In genomic region chr12:57095440-57095839, GRCh38 we compare ENCODE assay signal across 12 cellular contexts. TPM values are rescaled to one million over a fixed set of nuclear protein-coding genes. Genes with fewer than 3 reads are reported as not detected.
A peak's percentile ranks its signal among the peaks of the same experiment; 100 is the strongest.
DNase-seq lines count a peak whose midpoint lies in the region; ATAC-seq lines count a peak whose summit lies in the region.
"Had no signal": no experiment of that assay in that cellular context is flagged by ENCODE, and none has a peak within 500 bp of the region (broad histone marks: within the 10 kb centered on the region; RNA-seq: fewer than 3 reads in every experiment).

No MANE protein-coding gene starts in this region.

- WGBS in esophagus, 2 donors, result 52 to 74% methylated on average over 3 of the region's 3 CpGs

- no peak overlapping the region for H3K4me3 Mint-ChIP-seq in T-helper 2 cell treated with Interferon-gamma antibody and Interleukin-4, amounts not matched to agents 5 μg/mL and 100 μg/mL, for 36 hours
- H3K4me3 Mint-ChIP-seq in T-cell, result no peak overlapping the region
- no peak overlapping the region for H3K4me3 Mint-ChIP-seq in stimulated activated memory B cell treated with anti-CD40 and anti-IgM and Interleukin-4, amounts not matched to agents 10 μg/mL and 1 μg/mL and 100 μg/mL, for 72 hours

- peaks cover 44% of the 10 kb centered on the region for H3K4me1 Mint-ChIP-seq in T-helper 2 cell treated with Interferon-gamma antibody and Interleukin-4, amounts not matched to agents 5 μg/mL and 100 μg/mL, for 36 hours (ENCODE audit: low read depth)
- H3K4me1 Mint-ChIP-seq in T-cell, result peaks cover 50 to 79% (median 57%) of the 10 kb centered on the region in 3 donors
- H3K4me1 Mint-ChIP-seq in stimulated activated memory B cell treated with anti-CD40 and anti-IgM and Interleukin-4, amounts not matched to agents 10 μg/mL and 1 μg/mL and 100 μg/mL, for 72 hours, result peaks cover 91% of the 10 kb centered on the region

- no peaks in the 10 kb centered on the region for H3K9me3 ChIP-seq in esophagus (ENCODE audit: control insufficient read depth in 2 of 2, insufficient read depth in 1 of 2, low read depth in 1 of 2, low read length in 1 of 2)

- peaks cover 7 to 50% of the 10 kb centered on the region in 2 donors for H3K4me1 ChIP-seq in esophagus (ENCODE audit: control insufficient read depth in 2 of 2, insufficient read depth in 2 of 2, low read length in 1 of 2)

- no peak overlapping the region for H3K4me3 ChIP-seq in esophagus (ENCODE audit: low read depth in 1 of 2, low read length in 2 of 2)

- no peaks in the 10 kb centered on the region for H3K9me3 Mint-ChIP-seq in T-helper 2 cell treated with Interferon-gamma antibody and Interleukin-4, amounts not matched to agents 5 μg/mL and 100 μg/mL, for 36 hours
- no peaks in the 10 kb centered on the region for H3K9me3 Mint-ChIP-seq in T-cell
- no peaks in the 10 kb centered on the region for H3K9me3 Mint-ChIP-seq in stimulated activated memory B cell treated with anti-CD40 and anti-IgM and Interleukin-4, amounts not matched to agents 10 μg/mL and 1 μg/mL and 100 μg/mL, for 72 hours

- H3K36me3 ChIP-seq in esophagus (ENCODE audit: control insufficient read depth in 2 of 2, insufficient read depth in 2 of 2, low read length in 1 of 2), result peaks cover 9 to 40% of the 10 kb centered on the region in 2 donors

- CTCF ChIA-PET in T-cell (lab: Charles Lee), result interaction anchor here (0.7 to 1.4 kb wide), 3 partner anchors 24 to 905 kb away, joined by 3 to 5 read pairs (median 4); no protein-coding TSS in a partner anchor

- DNase-seq in T-helper 2 cell treated with Interferon-gamma antibody and Interleukin-4, amounts not matched to agents 5 μg/mL and 100 μg/mL, for 36 hours (ENCODE audit: low spot score), result no peak
- DNase-seq in T-helper 2 cell, result no peak
- DNase-seq in T-cell, result peak in 1 of 34 experiments; percentile 0
- DNase-seq in NCI-H2029 (lab: John Stamatoyannopoulos, UW), result no peak
- DNase-seq in NCI-H2227 (lab: John Stamatoyannopoulos, UW; ENCODE audit: unreplicated experiment), result no peak
- DNase-seq: activated CD4-positive, alpha-beta T cell treated with anti-CD3 and anti-CD28 coated beads, Interleukin-2, amount 50 U/mL, for 48 hours; midbrain; stimulated activated CD4-positive, alpha-beta T cell treated with anti-CD3 and anti-CD28 coated beads, Interleukin-12 subunit alpha, Interleukin-12 subunit beta, amount 100 ng/mL, for 4 hours had no signal

- peak overlapping the region; percentile 69 for H3K27ac Mint-ChIP-seq in T-helper 2 cell treated with Interferon-gamma antibody and Interleukin-4, amounts not matched to agents 5 μg/mL and 100 μg/mL, for 36 hours
- H3K27ac Mint-ChIP-seq in T-cell, result peak overlapping the region; percentile 77 to 97
- peak overlapping the region; percentile 94 for H3K27ac Mint-ChIP-seq in stimulated activated memory B cell treated with anti-CD40 and anti-IgM and Interleukin-4, amounts not matched to agents 10 μg/mL and 1 μg/mL and 100 μg/mL, for 72 hours

- ATAC-seq in T-cell (replicated peaks in 1 of 4) (no peak), HG03571 (IDR thresholded peaks at IDR 0.05; ENCODE audit: unreplicated experiment) (no peak)
- ATAC-seq in stimulated activated memory B cell treated with anti-CD40 and anti-IgM and Interleukin-4, amounts not matched to agents 10 μg/mL and 1 μg/mL and 100 μg/mL, for 72 hours, result no peak
- ATAC-seq: Right ventricle myocardium inferior had no signal

- H3K36me3 Mint-ChIP-seq in T-helper 2 cell treated with Interferon-gamma antibody and Interleukin-4, amounts not matched to agents 5 μg/mL and 100 μg/mL, for 36 hours (ENCODE audit: low read depth), result peaks cover 60% of the 10 kb centered on the region
- peaks cover 38% of the 10 kb centered on the region for H3K36me3 Mint-ChIP-seq in T-cell
- peaks cover 74% of the 10 kb centered on the region for H3K36me3 Mint-ChIP-seq in stimulated activated memory B cell treated with anti-CD40 and anti-IgM and Interleukin-4, amounts not matched to agents 10 μg/mL and 1 μg/mL and 100 μg/mL, for 72 hours

- no peaks in the 10 kb centered on the region for H3K27me3 Mint-ChIP-seq in T-helper 2 cell treated with Interferon-gamma antibody and Interleukin-4, amounts not matched to agents 5 μg/mL and 100 μg/mL, for 36 hours (ENCODE audit: low read depth)
- no peaks in the 10 kb centered on the region for H3K27me3 Mint-ChIP-seq in T-cell
- no peaks in the 10 kb centered on the region for H3K27me3 Mint-ChIP-seq in stimulated activated memory B cell treated with anti-CD40 and anti-IgM and Interleukin-4, amounts not matched to agents 10 μg/mL and 1 μg/mL and 100 μg/mL, for 72 hours

- POLR2A ChIA-PET in T-cell (lab: Charles Lee), result no interaction called here

- H3K27me3 ChIP-seq in esophagus (ENCODE audit: control insufficient read depth in 1 of 2, insufficient read depth in 2 of 2, low read length in 2 of 2), result no peaks in the 10 kb centered on the region

- peak overlapping the region; percentile 79 to 95 for H3K27ac ChIP-seq in esophagus (ENCODE audit: low read depth in 2 of 2, low read length in 1 of 2)

RNA-seq across cellular contexts. Expression of gene NAB2, which starts 6.5 kb away (rescaled TPM):
- 10 to 100 TPM in 3 of 5 donors, 1 to 10 TPM in 2; 4.2 to 21.6 (median 16.9) TPM for total RNA-seq in T-cell
- polyA plus RNA-seq in esophagus, result 10 to 100 TPM; 11.6 to 19.3 TPM

RNA-seq across cellular contexts. Expression of gene STAT6, which starts 15.7 kb away (rescaled TPM):
- 100 to 1,000 TPM; 227 to 348 (median 341) TPM for total RNA-seq in T-cell
- polyA plus RNA-seq in esophagus, result 100 to 1,000 TPM; 101 to 145 TPM

RNA-seq across cellular contexts. Expression of gene NEMP1, which starts 16.8 kb away (rescaled TPM):
- 10 to 100 TPM; 10.7 to 26.1 (median 19.9) TPM for total RNA-seq in T-cell
- 1 to 10 TPM; 3.0 TPM for polyA plus RNA-seq in esophagus

RNA-seq across cellular contexts. Expression of gene LRP1, which starts 32.8 kb away (rescaled TPM):
- 1 to 10 TPM; 5.9 to 8.1 (median 7.7) TPM for total RNA-seq in T-cell
- 10 to 100 TPM; 29.6 to 47.6 TPM for polyA plus RNA-seq in esophagus

RNA-seq across cellular contexts. Expression of gene MYO1A, which starts 45.5 kb away (rescaled TPM):
- 1 to 10 TPM in 4 of 5 donors, under 1 TPM in 1; 0.54 to 2.2 (median 1.4) TPM for total RNA-seq in T-cell
- polyA plus RNA-seq in esophagus, result under 1 TPM; 0.12 to 0.31 TPM
- total RNA-seq: Right ventricle myocardium inferior had no signal
